Comparison of ENCODE assay signal across 19 cellular contexts in the genomic region with DNA sequence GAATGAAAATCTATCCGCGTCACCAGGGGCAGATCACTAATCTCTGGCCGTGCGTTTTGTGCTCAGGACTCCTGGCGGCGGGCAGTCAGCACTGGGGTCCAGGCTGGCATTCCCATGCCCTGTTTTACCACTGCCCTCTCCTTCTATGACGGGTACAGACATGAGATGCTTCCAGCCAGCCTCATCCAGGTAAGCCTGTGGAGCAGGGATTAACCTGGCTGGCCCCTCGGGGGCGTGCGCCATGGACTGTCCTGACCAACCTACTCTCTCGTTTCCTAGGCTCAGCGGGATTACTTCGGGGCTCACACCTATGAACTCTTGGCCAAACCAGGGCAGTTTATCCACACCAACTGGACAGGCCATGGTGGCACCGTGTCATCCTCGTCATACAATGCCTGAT. TPM values are rescaled to one million over a fixed set of nuclear protein-coding genes. Genes with fewer than 3 reads are reported as not detected.
DNase-seq lines count a peak whose midpoint lies in the region; ATAC-seq and TF ChIP-seq lines count a peak whose summit lies in the region.
"Had no signal": no experiment of that assay in that cellular context is flagged by ENCODE, and none has a peak within 500 bp of the region (broad histone marks: within the 10 kb centered on the region; RNA-seq: fewer than 3 reads in every experiment).

No MANE protein-coding gene starts in this region.

- H3K9me3 Mint-ChIP-seq in GM23338: no peaks in the 10 kb centered on the region; the same call in 2 of the 3 replicates
- peaks cover 9% of the 10 kb centered on the region for H3K9me3 Mint-ChIP-seq in glutamatergic neuron (ENCODE audit: unreplicated experiment)
- no peaks in the 10 kb centered on the region for H3K9me3 Mint-ChIP-seq in activated T-helper 2 cell treated with anti-CD3 and anti-CD28 coated beads, Interferon-gamma antibody, Interleukin-2, Interleukin-4, amounts not matched to agents 10 μg/mL and 5 μg/mL and 100 μg/mL, durations not matched to agents 14 hours and 24 hours and 36 hours
- H3K9me3 Mint-ChIP-seq: CD4-positive, alpha-beta memory T cell had no signal

- no peak overlapping the region; the same call in 2 of the 3 replicates for H3K4me3 Mint-ChIP-seq in GM23338
- no peak overlapping the region for H3K4me3 Mint-ChIP-seq in glutamatergic neuron (ENCODE audit: unreplicated experiment)
- no peak overlapping the region for H3K4me3 Mint-ChIP-seq in activated T-helper 2 cell treated with anti-CD3 and anti-CD28 coated beads, Interferon-gamma antibody, Interleukin-2, Interleukin-4, amounts not matched to agents 10 μg/mL and 5 μg/mL and 100 μg/mL, durations not matched to agents 14 hours and 24 hours and 36 hours (ENCODE audit: low read depth)
- H3K4me3 Mint-ChIP-seq: CD4-positive, alpha-beta memory T cell had no signal

- no peak overlapping the region for H3K4me2 ChIP-seq in GM23338
- H3K4me2 ChIP-seq: KMS-11, SK-N-SH had no signal

- TF ChIP-seq POLR2A in spleen (IDR thresholded peaks at IDR 0.05): no peak

- H3K27me3 Mint-ChIP-seq in GM23338 (ENCODE audit: insufficient read depth, low read depth, poor library complexity) (peaks cover 6% of the 10 kb centered on the region), glutamatergic neuron (ENCODE audit: unreplicated experiment) (peaks cover 2% of the 10 kb centered on the region)
- H3K27me3 Mint-ChIP-seq in activated T-helper 2 cell treated with anti-CD3 and anti-CD28 coated beads, Interferon-gamma antibody, Interleukin-2, Interleukin-4, amounts not matched to agents 10 μg/mL and 5 μg/mL and 100 μg/mL, durations not matched to agents 14 hours and 24 hours and 36 hours (ENCODE audit: low read depth): no peaks in the 10 kb centered on the region
- H3K27me3 Mint-ChIP-seq: CD4-positive, alpha-beta memory T cell had no signal

- H3K4me1 Mint-ChIP-seq in GM23338 (peaks cover 6% of the 10 kb centered on the region), glutamatergic neuron (ENCODE audit: low read depth, unreplicated experiment) (peaks cover 14% of the 10 kb centered on the region)
- peaks cover 8% of the 10 kb centered on the region for H3K4me1 Mint-ChIP-seq in activated T-helper 2 cell treated with anti-CD3 and anti-CD28 coated beads, Interferon-gamma antibody, Interleukin-2, Interleukin-4, amounts not matched to agents 10 μg/mL and 5 μg/mL and 100 μg/mL, durations not matched to agents 14 hours and 24 hours and 36 hours (ENCODE audit: low read depth)

- H3K4me1 ChIP-seq in GM23338 (ENCODE audit: insufficient read depth) (no peaks in the 10 kb centered on the region), spleen (peaks cover 0 to 23% (median 3%) of the 10 kb centered on the region in 6 donors)
- H3K4me1 ChIP-seq: BE2C, HAP-1 had no signal

- no peak overlapping the region for H3K27ac ChIP-seq in GM23338 (ENCODE audit: low read depth)
- peak overlapping the region; percentile 66 for H3K27ac ChIP-seq in WERI-Rb-1
- H3K27ac ChIP-seq in spleen: peak overlapping the region in 1 of 8 donors; percentile 0
- H3K27ac ChIP-seq: KMS-11 had no signal

- H3K36me3 ChIP-seq in GM23338 (ENCODE audit: insufficient read depth): peaks cover 61% of the 10 kb centered on the region
- peaks cover 66% of the 10 kb centered on the region for H3K36me3 ChIP-seq in WERI-Rb-1
- peaks cover 0 to 86% (median 68%) of the 10 kb centered on the region in 6 donors for H3K36me3 ChIP-seq in spleen

- H3K36me3 Mint-ChIP-seq in GM23338 (ENCODE audit: low read depth) (peaks cover 70% of the 10 kb centered on the region), glutamatergic neuron (ENCODE audit: unreplicated experiment) (peaks cover 4% of the 10 kb centered on the region)
- peaks cover 59% of the 10 kb centered on the region for H3K36me3 Mint-ChIP-seq in activated T-helper 2 cell treated with anti-CD3 and anti-CD28 coated beads, Interferon-gamma antibody, Interleukin-2, Interleukin-4, amounts not matched to agents 10 μg/mL and 5 μg/mL and 100 μg/mL, durations not matched to agents 14 hours and 24 hours and 36 hours (ENCODE audit: low read depth)

- H3K4me3 ChIP-seq in GM23338: no peak overlapping the region
- no peak overlapping the region for H3K4me3 ChIP-seq in WERI-Rb-1 (ENCODE audit: low read depth, low read length)
- H3K4me3 ChIP-seq in spleen: no peak overlapping the region
- H3K4me3 ChIP-seq: HAP-1, MG63 had no signal

- WGBS in spleen, 5 donors: 88 to 97% (median 91%) methylated on average over 15 of the region's 15 CpGs

- ATAC-seq in GM23338 (no peak), GM19397 (IDR thresholded peaks at IDR 0.05; ENCODE audit: unreplicated experiment) (no peak)
- ATAC-seq: Panc1 had no signal

- DNase-seq in GM23338 (ENCODE audit: low spot score) (no peak), WERI-Rb-1 (peak; percentile 59), glutamatergic neuron (no peak), spleen (peak; percentile 46), GM19240 (ENCODE audit: insufficient read length, low spot score) (no peak), HPDE6-E6E7 (ENCODE audit: extremely low spot score) (no peak)
- no peak for DNase-seq in activated T-helper 2 cell treated with anti-CD3 and anti-CD28 coated beads, Interferon-gamma antibody, Interleukin-2, Interleukin-4, amounts not matched to agents 10 μg/mL and 5 μg/mL and 100 μg/mL, durations not matched to agents 14 hours and 24 hours and 36 hours (ENCODE audit: low spot score)
- DNase-seq: BE2C; CD4-positive, alpha-beta memory T cell; MG63; NCI-H1092; NCI-H510A treated with DMSO at 0.1 percent for 48 hours; NCI-H82; Right ventricle myocardium superior; SK-N-SH had no signal

- no peaks in the 10 kb centered on the region for H3K9me2 ChIP-seq in GM23338 (ENCODE audit: insufficient read depth)
- H3K9me2 ChIP-seq: SK-N-SH had no signal

- peak overlapping the region; percentile 86; the same call in 1 of the 2 replicates for H3K27ac Mint-ChIP-seq in GM23338
- H3K27ac Mint-ChIP-seq in glutamatergic neuron (ENCODE audit: unreplicated experiment): peak overlapping the region; percentile 13
- no peak overlapping the region for H3K27ac Mint-ChIP-seq in activated T-helper 2 cell treated with anti-CD3 and anti-CD28 coated beads, Interferon-gamma antibody, Interleukin-2, Interleukin-4, amounts not matched to agents 10 μg/mL and 5 μg/mL and 100 μg/mL, durations not matched to agents 14 hours and 24 hours and 36 hours
- H3K27ac Mint-ChIP-seq: CD4-positive, alpha-beta memory T cell had no signal

- H3K27me3 ChIP-seq in GM23338 (ENCODE audit: insufficient read depth): no peaks in the 10 kb centered on the region
- no peaks in the 10 kb centered on the region for H3K27me3 ChIP-seq in WERI-Rb-1 (ENCODE audit: insufficient read depth, low read depth, severe bottlenecking)
- H3K27me3 ChIP-seq in spleen (replicated peaks in 1 of 7): no peaks in the 10 kb centered on the region
- H3K27me3 ChIP-seq: BE2C, MG63 had no signal

- H3K9me3 ChIP-seq in WERI-Rb-1 (ENCODE audit: severe bottlenecking): no peaks in the 10 kb centered on the region
- H3K9me3 ChIP-seq in spleen: no peaks in the 10 kb centered on the region
- H3K9me3 ChIP-seq: BE2C, HAP-1, MG63, SK-N-SH had no signal

- H4K20me1 ChIP-seq in GM23338 (replicated peaks; ENCODE audit: insufficient read depth): peaks cover 15% of the 10 kb centered on the region

- TF ChIP-seq CTCF in GM23338 (conservative IDR thresholded peaks at IDR 0.05; ENCODE audit: low read depth in 2 of 2) (no peak), WERI-Rb-1 (IDR thresholded peaks at IDR 0.05; ENCODE audit: low read depth, low read length) (peak; percentile 21; the same call in 1 of the 2 replicates), glutamatergic neuron (IDR thresholded peaks at IDR 0.05; ENCODE audit: partially characterized antibody, unreplicated experiment) (no peak), spleen (IDR thresholded peaks at IDR 0.05 in 8 of 11, conservative IDR thresholded peaks at IDR 0.05 in 3 of 11) (no peak)

- no peaks in the 10 kb centered on the region; the same call in 1 of the 2 replicates for H3K79me2 ChIP-seq in GM23338 (replicated peaks; ENCODE audit: insufficient read depth)

- H2AFZ ChIP-seq in GM23338: no peak overlapping the region

- intact Hi-C loops in spleen (cut with DNase I; ENCODE audit: low total_unique reads): no loop called here
- intact Hi-C loops in activated T-helper 2 cell treated with anti-CD3 and anti-CD28 coated beads, Interferon-gamma antibody, Interleukin-2, Interleukin-4, amounts not matched to agents 10 μg/mL and 5 μg/mL and 100 μg/mL, durations not matched to agents 14 hours and 24 hours and 36 hours (cut with micrococcal nuclease): no loop called here

- peaks cover 25% of the 10 kb centered on the region for H3F3A ChIP-seq in GM23338 (replicated peaks; ENCODE audit: low read depth)

RNA-seq across cellular contexts. Expression of gene CENPS, which starts 10.9 kb away (rescaled TPM):
- 4.7 and 8.6 TPM in 2 replicates for total RNA-seq in GM23338 (2014; rRNA removed; shearing (Covaris generic))
- polyA plus RNA-seq in GM23338 (2016; fragmentation: Nextera tagmentation; extraction: Ambion mirVana): 22.6 and 31.3 TPM in 2 replicates
- 9.3 TPM for total RNA-seq in glutamatergic neuron (ENCODE audit: unreplicated experiment)
- total RNA-seq in spleen: 1 to 10 TPM; 2.1 to 9.6 (median 6.2) TPM
- polyA plus RNA-seq in spleen: 10 to 100 TPM in 2 of 3 donors, 1 to 10 TPM in 1; 9.3 to 13.5 (median 13.0) TPM
- 16.8 and 17.8 TPM in 2 replicates for total RNA-seq in activated T-helper 2 cell treated with anti-CD3 and anti-CD28 coated beads, Interferon-gamma antibody, Interleukin-2, Interleukin-4, amounts not matched to agents 10 μg/mL and 5 μg/mL and 100 μg/mL, durations not matched to agents 14 hours and 24 hours and 36 hours

RNA-seq across cellular contexts. Expression of gene PGD, which starts 20.5 kb away (rescaled TPM):
- 274 and 305 TPM in 2 replicates for total RNA-seq in GM23338 (2014; rRNA removed; shearing (Covaris generic))
- 158 and 174 TPM in 2 replicates for polyA plus RNA-seq in GM23338 (2016; fragmentation: Nextera tagmentation; extraction: Ambion mirVana)
- 304 TPM for total RNA-seq in glutamatergic neuron (ENCODE audit: unreplicated experiment)
- 100 to 1,000 TPM; 105 to 381 (median 142) TPM for total RNA-seq in spleen
- polyA plus RNA-seq in spleen: 10 to 100 TPM; 40.8 to 72.9 (median 46.6) TPM
- 150 and 152 TPM in 2 replicates for total RNA-seq in activated T-helper 2 cell treated with anti-CD3 and anti-CD28 coated beads, Interferon-gamma antibody, Interleukin-2, Interleukin-4, amounts not matched to agents 10 μg/mL and 5 μg/mL and 100 μg/mL, durations not matched to agents 14 hours and 24 hours and 36 hours

RNA-seq across cellular contexts. Expression of gene CORT, which starts 30.5 kb away (rescaled TPM):
- total RNA-seq in GM23338 (2014; rRNA removed; shearing (Covaris generic)): 0.16 TPM in 1 of 2 replicates, not detected in the other
- polyA plus RNA-seq in GM23338 (2016; fragmentation: Nextera tagmentation; extraction: Ambion mirVana) (0.99 and 1.4 TPM in 2 replicates), spleen (under 1 TPM; 0.07 to 0.22 (median 0.14) TPM)
- total RNA-seq in glutamatergic neuron (ENCODE audit: unreplicated experiment) (0.59 TPM), spleen (under 1 TPM in 1 of 7 donors, not detected in 6; 0.38 TPM)
- 0.18 and 0.34 TPM in 2 replicates for total RNA-seq in activated T-helper 2 cell treated with anti-CD3 and anti-CD28 coated beads, Interferon-gamma antibody, Interleukin-2, Interleukin-4, amounts not matched to agents 10 μg/mL and 5 μg/mL and 100 μg/mL, durations not matched to agents 14 hours and 24 hours and 36 hours
- total RNA-seq: CD4-positive, alpha-beta memory T cell had no signal
- polyA plus RNA-seq: CD4-positive, alpha-beta memory T cell had no signal

RNA-seq across cellular contexts. Expression of gene DFFA, which starts 53.0 kb away (rescaled TPM):
- 77.4 and 82.0 TPM in 2 replicates for total RNA-seq in GM23338 (2014; rRNA removed; shearing (Covaris generic))
- polyA plus RNA-seq in GM23338 (2016; fragmentation: Nextera tagmentation; extraction: Ambion mirVana) (61.4 and 65.2 TPM in 2 replicates), spleen (10 to 100 TPM in 2 of 3 donors, 1 to 10 TPM in 1; 7.2 to 14.4 (median 10.3) TPM)
- total RNA-seq in glutamatergic neuron (ENCODE audit: unreplicated experiment) (38.0 TPM), spleen (10 to 100 TPM; 18.4 to 30.1 (median 24.3) TPM)
- 52.9 and 53.8 TPM in 2 replicates for total RNA-seq in activated T-helper 2 cell treated with anti-CD3 and anti-CD28 coated beads, Interferon-gamma antibody, Interleukin-2, Interleukin-4, amounts not matched to agents 10 μg/mL and 5 μg/mL and 100 μg/mL, durations not matched to agents 14 hours and 24 hours and 36 hours

RNA-seq across cellular contexts. Expression of gene PEX14, which starts 55.4 kb away (rescaled TPM):
- total RNA-seq in GM23338 (2014; rRNA removed; shearing (Covaris generic)): 14.0 and 19.6 TPM in 2 replicates
- polyA plus RNA-seq in GM23338 (2016; fragmentation: Nextera tagmentation; extraction: Ambion mirVana): 16.4 and 17.6 TPM in 2 replicates
- total RNA-seq in glutamatergic neuron (ENCODE audit: unreplicated experiment): 25.8 TPM
- 10 to 100 TPM in 6 of 7 donors, 1 to 10 TPM in 1; 9.9 to 19.7 (median 13.8) TPM for total RNA-seq in spleen
- 10 to 100 TPM in 1 of 3 donors, 1 to 10 TPM in 2; 9.3 to 15.1 (median 9.8) TPM for polyA plus RNA-seq in spleen
- total RNA-seq in activated T-helper 2 cell treated with anti-CD3 and anti-CD28 coated beads, Interferon-gamma antibody, Interleukin-2, Interleukin-4, amounts not matched to agents 10 μg/mL and 5 μg/mL and 100 μg/mL, durations not matched to agents 14 hours and 24 hours and 36 hours: 23.1 and 25.1 TPM in 2 replicates

Comparison
In these comparisons a context has a peak if more than half of its experiments do, and no peak if none do; other contexts are left out.
1. DNase-seq: peak in WERI-Rb-1 (single experiment) and spleen (single experiment); none in GM23338 (single experiment), glutamatergic neuron (single experiment), activated T-helper 2 cell treated with anti-CD3 and anti-CD28 coated beads, Interferon-gamma antibody, Interleukin-2, Interleukin-4, amounts not matched to agents 10 μg/mL and 5 μg/mL and 100 μg/mL, durations not matched to agents 14 hours and 24 hours and 36 hours (single experiment), GM19240 (single experiment) and HPDE6-E6E7 (single experiment).